ENCODE assay signal across 8 cellular contexts in genomic region chr1:151197863-151198253, GRCh38. TPM values are rescaled to one million over a fixed set of nuclear protein-coding genes. Genes with fewer than 3 reads are reported as not detected.
A peak's percentile ranks its signal among the peaks of the same experiment; 100 is the strongest.
DNase-seq lines count a peak whose midpoint lies in the region; ATAC-seq and TF ChIP-seq lines count a peak whose summit lies in the region.

No MANE protein-coding gene starts in this region.

- no peaks in the 10 kb centered on the region for H3K9me3 ChIP-seq in duodenal mucosa (ENCODE audit: control insufficient read depth in 1 of 2, low read length in 2 of 2)

- ATAC-seq in HG03196 (IDR thresholded peaks at IDR 0.05; ENCODE audit: unreplicated experiment): no peak

- H3K4me3 ChIP-seq in duodenal mucosa (ENCODE audit: low read depth in 1 of 2, low read length in 2 of 2): peak overlapping the region; percentile 92 to 96

- peak overlapping the region; percentile 98 for H3K27ac Mint-ChIP-seq in neural crest cell (ENCODE audit: unreplicated experiment)

- peaks cover 13% of the 10 kb centered on the region for H3K27me3 Mint-ChIP-seq in neural crest cell (ENCODE audit: low read depth)

- H3K9ac ChIP-seq in duodenal mucosa (ENCODE audit: low read depth in 1 of 2, low read length in 2 of 2): peak overlapping the region; percentile 83 to 92

- H3K27me3 ChIP-seq in duodenal mucosa (ENCODE audit: control insufficient read depth in 1 of 2, insufficient read depth in 2 of 2, low read length in 2 of 2): no peaks in the 10 kb centered on the region

- peaks cover 13 to 26% of the 10 kb centered on the region in 2 donors for H3K4me1 ChIP-seq in duodenal mucosa (ENCODE audit: control insufficient read depth in 1 of 2, insufficient read depth in 2 of 2, low read length in 2 of 2)

- DNase-seq in Daoy (ENCODE audit: low read depth) (peak; percentile 7), NCI-H460 (ENCODE audit: extremely low read depth, low read depth) (peak; percentile 69), neural crest cell (ENCODE audit: low read depth, low spot score) (no peak), NCI-H2081 (lab: John Stamatoyannopoulos, UW) (no peak), NAMALWA (ENCODE audit: low spot score) (no peak), amniotic stem cell (lab: John Stamatoyannopoulos, UW) (no peak)

- H3K4me1 Mint-ChIP-seq in neural crest cell: peaks cover 34% of the 10 kb centered on the region

- H3K36me3 ChIP-seq in duodenal mucosa (ENCODE audit: control insufficient read depth in 1 of 2, insufficient read depth in 2 of 2, low read length in 2 of 2): peaks cover 0 to 10% of the 10 kb centered on the region in 2 donors

- H3K9me3 Mint-ChIP-seq in neural crest cell: no peaks in the 10 kb centered on the region

- peak overlapping the region; percentile 100 for H3K4me3 Mint-ChIP-seq in neural crest cell

- no peak for TF ChIP-seq CTCF in neural crest cell (conservative IDR thresholded peaks at IDR 0.05)

- H3K27ac ChIP-seq in duodenal mucosa (ENCODE audit: low read depth, low read length): peak overlapping the region; percentile 80

- no peaks in the 10 kb centered on the region for H3K36me3 Mint-ChIP-seq in neural crest cell (ENCODE audit: low read depth)

RNA-seq across cellular contexts. Expression of gene PIP5K1A, which starts 0.5 kb away (rescaled TPM):
- 19.6 and 30.9 TPM in 2 replicates for total RNA-seq in Daoy (2014; rRNA removed; shearing (Covaris generic))
- total RNA-seq in NCI-H460 (2014; rRNA removed; shearing (Covaris generic)): 95.2 and 119 TPM in 2 replicates
- polyA plus RNA-seq in NCI-H460 (2014; cell fraction: nucleus; rRNA removed): 80.2 and 87.9 TPM in 2 replicates
- 88.7 and 96.2 TPM in 2 replicates for total RNA-seq in neural crest cell

RNA-seq across cellular contexts. Expression of gene VPS72, which starts 7.9 kb away (rescaled TPM):
- 91.0 and 95.0 TPM in 2 replicates for total RNA-seq in Daoy (2014; rRNA removed; shearing (Covaris generic))
- total RNA-seq in NCI-H460 (2014; rRNA removed; shearing (Covaris generic)): 88.7 and 95.2 TPM in 2 replicates
- polyA plus RNA-seq in NCI-H460 (2014; cell fraction: nucleus; rRNA removed): 95.5 and 103 TPM in 2 replicates
- total RNA-seq in neural crest cell: 134 and 135 TPM in 2 replicates

RNA-seq across cellular contexts. Expression of gene TMOD4, which starts 22.1 kb away (rescaled TPM):
- total RNA-seq in Daoy (2014; rRNA removed; shearing (Covaris generic)): 0.23 TPM in 1 of 2 replicates, not detected in the other
- total RNA-seq in NCI-H460 (2014; rRNA removed; shearing (Covaris generic)): 0.87 TPM in 1 of 2 replicates, not detected in the other
- 0.76 TPM in 1 of 2 replicates, not detected in the other for polyA plus RNA-seq in NCI-H460 (2014; cell fraction: nucleus; rRNA removed)
- 1.6 and 2.7 TPM in 2 replicates for total RNA-seq in neural crest cell

RNA-seq across cellular contexts. Expression of gene SCNM1, which starts 31.9 kb away (rescaled TPM):
- 76.8 and 90.9 TPM in 2 replicates for total RNA-seq in Daoy (2014; rRNA removed; shearing (Covaris generic))
- total RNA-seq in NCI-H460 (2014; rRNA removed; shearing (Covaris generic)): 95.3 and 96.9 TPM in 2 replicates
- 50.0 and 54.4 TPM in 2 replicates for polyA plus RNA-seq in NCI-H460 (2014; cell fraction: nucleus; rRNA removed)
- 48.7 and 57.1 TPM in 2 replicates for total RNA-seq in neural crest cell

RNA-seq across cellular contexts. Expression of gene LYSMD1, which starts 32.2 kb away (rescaled TPM):
- total RNA-seq in Daoy (2014; rRNA removed; shearing (Covaris generic)): 11.4 and 13.4 TPM in 2 replicates
- 18.0 and 25.1 TPM in 2 replicates for total RNA-seq in NCI-H460 (2014; rRNA removed; shearing (Covaris generic))
- polyA plus RNA-seq in NCI-H460 (2014; cell fraction: nucleus; rRNA removed): 12.3 and 13.9 TPM in 2 replicates
- 11.2 and 11.9 TPM in 2 replicates for total RNA-seq in neural crest cell

Comparison
In these comparisons a context has a peak if more than half of its experiments do, and no peak if none do; other contexts are left out.
1. DNase-seq: peak in Daoy (single experiment) and NCI-H460 (single experiment); none in neural crest cell (single experiment), NCI-H2081 (0 of 2), NAMALWA (single experiment) and amniotic stem cell (single experiment).